ENCODE assay signal across 8 cellular contexts in the genomic region with DNA sequence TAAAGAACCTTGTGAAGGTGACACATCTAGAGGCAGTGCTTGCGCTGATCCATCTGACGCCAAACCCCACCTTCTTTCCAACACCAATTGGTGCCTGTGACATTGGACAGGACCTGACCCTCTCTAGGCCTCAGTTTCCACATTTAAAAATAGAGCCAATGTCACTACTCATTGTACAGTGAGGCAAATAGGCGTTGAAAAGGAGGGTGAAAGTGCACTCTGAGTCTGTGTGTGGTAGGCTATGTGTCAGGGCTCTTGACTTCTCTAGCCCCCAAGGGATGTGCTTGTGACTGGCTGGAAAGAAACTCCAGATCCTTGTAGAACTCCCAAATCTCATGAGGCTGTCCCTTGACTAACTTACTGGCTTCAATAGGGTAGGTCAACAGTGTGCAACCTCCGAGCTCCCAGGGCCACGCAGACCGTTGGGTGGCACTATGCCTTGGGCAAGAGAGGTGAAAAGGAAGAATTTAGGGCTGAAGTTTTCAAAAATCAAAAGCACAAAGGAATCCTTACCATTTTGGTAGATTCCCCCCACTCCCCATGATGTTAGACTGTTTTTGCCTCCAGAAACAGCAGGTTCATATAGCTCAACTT. TPM values are rescaled to one million over a fixed set of nuclear protein-coding genes. Genes with fewer than 3 reads are reported as not detected.
DNase-seq lines count a peak whose midpoint lies in the region; ATAC-seq and TF ChIP-seq lines count a peak whose summit lies in the region.

No MANE protein-coding gene starts in this region.

- POLR2A ChIA-PET in MCF 10A (lab: Yijun Ruan, JAX), result interaction anchor here (0.6 to 2.6 kb wide), 28 partner anchors 10 to 1040 kb away, joined by 3 to 29 read pairs (median 6); a partner anchor contains a TSS

- intact Hi-C loops in MCF 10A (cut with micrococcal nuclease) (no loop called here), left lung (cut with DNase I) (no loop called here), tibial artery (cut with DNase I; ENCODE audit: low total_unique reads) (loop anchor here (5.0 kb wide), 1 partner anchor 125 kb away; a partner anchor contains a TSS)

- H3K36me3 ChIP-seq in left lung, result peaks cover 0 to 33% of the 10 kb centered on the region in 2 donors
- H3K36me3 ChIP-seq in tibial artery, result peaks cover 16 to 36% (median 26%) of the 10 kb centered on the region in 3 donors

- H3K27ac ChIP-seq in left lung (peak overlapping the region; percentile 90 to 95), tibial artery (peak overlapping the region; percentile 95 to 97)

- TF ChIP-seq CTCF in MCF 10A (IDR thresholded peaks at IDR 0.05; ENCODE audit: unreplicated experiment), result no peak
- TF ChIP-seq CTCF in left lung (IDR thresholded peaks at IDR 0.05), result no peak
- no peak for TF ChIP-seq CTCF in tibial artery (IDR thresholded peaks at IDR 0.05)

- H3K4me3 ChIP-seq in left lung (peak overlapping the region; percentile 66 to 97), tibial artery (peak overlapping the region; percentile 92 to 94)

- no peak for ATAC-seq in stimulated activated naive CD8-positive, alpha-beta T cell treated with anti-CD3 and anti-CD28 coated beads, Interleukin-15, Interleukin-2, amounts not matched to agents 100 U/mL and 50 U/mL, for 24 hours
- ATAC-seq in left lung (peak; percentile 12), HG03108 (IDR thresholded peaks at IDR 0.05; ENCODE audit: unreplicated experiment) (no peak), GM18858 (IDR thresholded peaks at IDR 0.05; ENCODE audit: unreplicated experiment) (no peak), GM21423 (IDR thresholded peaks at IDR 0.05; ENCODE audit: unreplicated experiment) (no peak)

- H3K4me1 ChIP-seq in left lung (peaks cover 13 to 33% of the 10 kb centered on the region in 2 donors), tibial artery (peaks cover 5 to 25% (median 19%) of the 10 kb centered on the region in 4 donors)

- H3K9me3 ChIP-seq in left lung, result no peaks in the 10 kb centered on the region
- H3K9me3 ChIP-seq in tibial artery, result no peaks in the 10 kb centered on the region

- peaks cover 30% of the 10 kb centered on the region for H3K4me1 Mint-ChIP-seq in stimulated activated naive CD8-positive, alpha-beta T cell treated with anti-CD3 and anti-CD28 coated beads, Interleukin-15, Interleukin-2, amounts not matched to agents 100 ng/mL and 50 ng/mL, for 24 hours (ENCODE audit: low read depth)
- H3K4me1 Mint-ChIP-seq in MCF 10A (ENCODE audit: insufficient read depth, unreplicated experiment), result peaks cover 15% of the 10 kb centered on the region

- H3K27me3 ChIP-seq in left lung (no peaks in the 10 kb centered on the region), tibial artery (no peaks in the 10 kb centered on the region)

- H3K4me3 Mint-ChIP-seq in stimulated activated naive CD8-positive, alpha-beta T cell treated with anti-CD3 and anti-CD28 coated beads, Interleukin-15, Interleukin-2, amounts not matched to agents 100 ng/mL and 50 ng/mL, for 24 hours, result peak overlapping the region; percentile 90
- peak overlapping the region; percentile 95 for H3K4me3 Mint-ChIP-seq in MCF 10A (ENCODE audit: unreplicated experiment)

- H3K27me3 Mint-ChIP-seq in stimulated activated naive CD8-positive, alpha-beta T cell treated with anti-CD3 and anti-CD28 coated beads, Interleukin-15, Interleukin-2, amounts not matched to agents 100 ng/mL and 50 ng/mL, for 24 hours, result no peaks in the 10 kb centered on the region
- no peaks in the 10 kb centered on the region for H3K27me3 Mint-ChIP-seq in MCF 10A (ENCODE audit: insufficient read depth, unreplicated experiment)

- no peak for DNase-seq in stimulated activated naive CD8-positive, alpha-beta T cell treated with anti-CD3 and anti-CD28 coated beads, Interleukin-15, Interleukin-2, amounts not matched to agents 100 U/mL and 50 U/mL, for 24 hours
- DNase-seq in MCF 10A (ENCODE audit: unreplicated experiment) (no peak), left lung (no peak), tibial artery (no peak)

- no peaks in the 10 kb centered on the region for H3K9me3 Mint-ChIP-seq in stimulated activated naive CD8-positive, alpha-beta T cell treated with anti-CD3 and anti-CD28 coated beads, Interleukin-15, Interleukin-2, amounts not matched to agents 100 ng/mL and 50 ng/mL, for 24 hours
- H3K9me3 Mint-ChIP-seq in MCF 10A (ENCODE audit: unreplicated experiment), result no peaks in the 10 kb centered on the region

- H3K27ac Mint-ChIP-seq in stimulated activated naive CD8-positive, alpha-beta T cell treated with anti-CD3 and anti-CD28 coated beads, Interleukin-15, Interleukin-2, amounts not matched to agents 100 ng/mL and 50 ng/mL, for 24 hours, result peak overlapping the region; percentile 91
- H3K27ac Mint-ChIP-seq in MCF 10A (ENCODE audit: low read depth, unreplicated experiment), result peak overlapping the region; percentile 97

- H3K36me3 Mint-ChIP-seq in stimulated activated naive CD8-positive, alpha-beta T cell treated with anti-CD3 and anti-CD28 coated beads, Interleukin-15, Interleukin-2, amounts not matched to agents 100 ng/mL and 50 ng/mL, for 24 hours (ENCODE audit: low read depth), result peaks cover 56% of the 10 kb centered on the region
- peaks cover 35% of the 10 kb centered on the region for H3K36me3 Mint-ChIP-seq in MCF 10A (ENCODE audit: insufficient read depth, unreplicated experiment)

- no TSS peak for BruUV-seq in MCF 10A (replicated peaks; lab: Mats Ljungman, UMichigan)

- CTCF ChIA-PET in MCF 10A (lab: Yijun Ruan, JAX), result interaction anchor here (1.0 to 1.6 kb wide), 7 partner anchors 10 to 323 kb away, joined by 3 to 10 read pairs (median 4); no protein-coding TSS in a partner anchor

RNA-seq across cellular contexts. Expression of a gene that starts 0.7 kb away (rescaled TPM):
- total RNA-seq in MCF 10A (2022) (62.9 and 68.4 TPM in 2 replicates), left lung (10 to 100 TPM; 66.0 to 84.7 TPM)

RNA-seq across cellular contexts. Expression of a gene that starts 17.5 kb away (rescaled TPM):
- total RNA-seq in MCF 10A (2022) (30.8 and 31.4 TPM in 2 replicates), left lung (10 to 100 TPM; 27.8 to 30.7 TPM)

RNA-seq across cellular contexts. Expression of a gene that starts 30.5 kb away (rescaled TPM):
- total RNA-seq in MCF 10A (2022), result 295 and 339 TPM in 2 replicates
- 100 to 1,000 TPM; 170 TPM for total RNA-seq in left lung

RNA-seq across cellular contexts. Expression of a gene that starts 34.2 kb away (rescaled TPM):
- total RNA-seq in MCF 10A (2022), result 64.4 and 67.7 TPM in 2 replicates
- 100 to 1,000 TPM; 131 to 138 TPM for total RNA-seq in left lung

RNA-seq across cellular contexts. Expression of a gene that starts 49.2 kb away (rescaled TPM):
- 0.17 TPM in 1 of 2 replicates, not detected in the other for total RNA-seq in MCF 10A (2022)
- 10 to 100 TPM; 13.8 to 14.1 TPM for total RNA-seq in left lung
